ENCODE assay signal across 8 cellular contexts in genomic region chr19:58513694-58514563, GRCh38.
DNase-seq lines count a peak whose midpoint lies in the region; ATAC-seq and TF ChIP-seq lines count a peak whose summit lies in the region.

No MANE protein-coding gene starts in this region.

- H3K9ac ChIP-seq in iPS-20b (ENCODE audit: low read depth, low read length) = peak overlapping the region; percentile 87; the same call in 1 of the 2 replicates

- in situ Hi-C loops in T47D (cut with HindIII; ENCODE audit: low pct_unique_long_range_greater_than_20kb, low sequenced_read_pairs) = no loop called here

- CTCF ChIA-PET in HEK293T (lab: Yijun Ruan, JAX) = no interaction called here

- peaks cover 4% of the 10 kb centered on the region; the same call in 1 of the 2 replicates for H3K36me3 ChIP-seq in iPS-20b (ENCODE audit: insufficient read depth, low read depth, low read length)

- H3K9me3 ChIP-seq in iPS-20b (ENCODE audit: insufficient read depth, low read depth, low read length) = no peaks in the 10 kb centered on the region

- no peaks in the 10 kb centered on the region for H3K27me3 ChIP-seq in iPS-20b (ENCODE audit: insufficient read depth, low read length)

- peak; percentile 80 for ATAC-seq in HG02885 (IDR thresholded peaks at IDR 0.05; ENCODE audit: poor library complexity, unreplicated experiment)

- H3K27ac ChIP-seq in VCaP (peak overlapping the region; percentile 91), iPS-20b (ENCODE audit: low read length) (no peak overlapping the region), skin epidermis (peak overlapping the region in 19 of 21 experiments; percentile 14 to 81 (median 68))

- peaks cover 22% of the 10 kb centered on the region; the same call in 1 of the 2 replicates for H3K4me1 ChIP-seq in iPS-20b (ENCODE audit: insufficient read depth, low read length)

- peak; percentile 94 for TF ChIP-seq CTCF in GM12873 (IDR thresholded peaks at IDR 0.05; ENCODE audit: insufficient read depth, low read depth, low read length, missing control alignments)
- TF ChIP-seq CTCF in VCaP (conservative IDR thresholded peaks at IDR 0.05) = peak; percentile 99

- peak overlapping the region; percentile 79 for H3K4me3 ChIP-seq in iPS-20b (ENCODE audit: low read length)
- peak overlapping the region; percentile 21 to 44 (median 31) for H3K4me3 ChIP-seq in skin epidermis

- DNase-seq in NCI-H2081 (lab: John Stamatoyannopoulos, UW) = peak; percentile 94
- DNase-seq in T47D (ENCODE audit: low read depth in 1 of 2, low spot score in 1 of 2) = peak; percentile 74 to 95
- DNase-seq in HEK293T (ENCODE audit: extremely low spot score) = no peak

- POLR2A ChIA-PET in HEK293T (lab: Yijun Ruan, JAX) = no interaction called here

TF ChIP-seq in HEK293T, 16 proteins besides CTCF, POLR2A, EP300 and RAD21:
- TF ChIP-seq ELF4 (IDR thresholded peaks at IDR 0.05) = no peak
- TF ChIP-seq FOXA1 (IDR thresholded peaks at IDR 0.05) = no peak
- no peak for TF ChIP-seq HDGF (IDR thresholded peaks at IDR 0.05; ENCODE audit: borderline replicate concordance)
- TF ChIP-seq FOXM1 (IDR thresholded peaks at IDR 0.05; ENCODE audit: borderline replicate concordance) = no peak
- TF ChIP-seq SUZ12 (IDR thresholded peaks at IDR 0.05) = no peak
- TF ChIP-seq PKNOX1 (IDR thresholded peaks at IDR 0.05) = no peak
- TF ChIP-seq BHLHE40 (IDR thresholded peaks at IDR 0.05; ENCODE audit: borderline replicate concordance) = no peak
- TF ChIP-seq TARDBP (IDR thresholded peaks at IDR 0.05) = no peak
- no peak for TF ChIP-seq L3MBTL2 (conservative IDR thresholded peaks at IDR 0.05)
- no peak for TF ChIP-seq CTBP1 (IDR thresholded peaks at IDR 0.05; ENCODE audit: borderline replicate concordance)
- TF ChIP-seq SP1 (IDR thresholded peaks at IDR 0.05) = no peak
- TF ChIP-seq LEF1 (IDR thresholded peaks at IDR 0.05; ENCODE audit: borderline replicate concordance) = no peak
- TF ChIP-seq NFRKB (IDR thresholded peaks at IDR 0.05) = no peak
TF ChIP-seq in HEK293T: peak in this region for 0.
